In genomic region chr4:85474356-85474755, GRCh38 we compare ENCODE assay signal across 10 cellular contexts. TPM values are rescaled to one million over a fixed set of nuclear protein-coding genes. Genes with fewer than 3 reads are reported as not detected.
DNase-seq lines count a peak whose midpoint lies in the region; ATAC-seq and TF ChIP-seq lines count a peak whose summit lies in the region.
"Had no signal": no experiment of that assay in that cellular context is flagged by ENCODE, and none has a peak within 500 bp of the region (broad histone marks: within the 10 kb centered on the region; RNA-seq: fewer than 3 reads in every experiment).

No MANE protein-coding gene starts in this region.

- H3K4me1 Mint-ChIP-seq in natural killer cell (no peaks in the 10 kb centered on the region), osteocyte (ENCODE audit: unreplicated experiment) (peaks cover 8% of the 10 kb centered on the region)

- BruUV-seq in mammary epithelial cell (replicated peaks; lab: Mats Ljungman, UMichigan): no TSS peak

- H2AFZ ChIP-seq in KMS-11 (ENCODE audit: low read depth) (peak overlapping the region; percentile 91), mammary epithelial cell (ENCODE audit: low read depth, low read length) (peak overlapping the region; percentile 90)

- TF ChIP-seq CTCF in KMS-11 (conservative IDR thresholded peaks at IDR 0.05; ENCODE audit: low read depth, low read length) (no peak; the same call in 1 of the 2 replicates), mammary epithelial cell (conservative IDR thresholded peaks at IDR 0.05 in 1 of 2, IDR thresholded peaks at IDR 0.05 in 1 of 2; ENCODE audit: extremely low read depth in 1 of 2, insufficient read depth in 1 of 2, low read depth in 1 of 2, low read length in 2 of 2) (no peak), tibial artery (IDR thresholded peaks at IDR 0.05) (no peak), natural killer cell (IDR thresholded peaks at IDR 0.05) (no peak), osteocyte (IDR thresholded peaks at IDR 0.05) (no peak)

- H3K27me3 ChIP-seq in KMS-11 (ENCODE audit: insufficient read depth, low read depth) (no peaks in the 10 kb centered on the region), mammary epithelial cell (ENCODE audit: insufficient read depth, low read length) (no peaks in the 10 kb centered on the region), tibial artery (peaks cover 0 to 12% of the 10 kb centered on the region in 2 donors)
- H3K27me3 ChIP-seq: foreskin keratinocyte had no signal

- in situ Hi-C loops in mammary epithelial cell (cut with MboI; ENCODE audit: low sequenced_read_pairs in 2 of 2): no loop called here

- intact Hi-C loops in mammary epithelial cell (cut with micrococcal nuclease): no loop called here
- intact Hi-C loops in tibial artery (cut with DNase I; ENCODE audit: low total_unique reads): no loop called here
- intact Hi-C loops in natural killer cell (cut with micrococcal nuclease): no loop called here

- peaks cover 18% of the 10 kb centered on the region for H3K4me1 ChIP-seq in KMS-11 (ENCODE audit: low read depth, poor library complexity, severe bottlenecking)
- H3K4me1 ChIP-seq in mammary epithelial cell (ENCODE audit: insufficient read depth, low read length): no peaks in the 10 kb centered on the region
- H3K4me1 ChIP-seq in mesodermal cell (ENCODE audit: control insufficient read depth, insufficient read depth, low read length, poor library complexity, severe bottlenecking): peaks cover 16% of the 10 kb centered on the region
- H3K4me1 ChIP-seq in tibial artery: peaks cover 0 to 4% (median 3%) of the 10 kb centered on the region in 4 donors
- H3K4me1 ChIP-seq: HAP-1 had no signal

- dilution Hi-C loops in mammary epithelial cell (cut with HindIII; ENCODE audit: low sequenced_read_pairs): no loop called here

- H4K20me1 ChIP-seq in KMS-11 (ENCODE audit: insufficient read depth) (no peaks in the 10 kb centered on the region), mammary epithelial cell (ENCODE audit: insufficient read depth, low read length) (no peaks in the 10 kb centered on the region)

- H3K27ac ChIP-seq in KMS-11: peak overlapping the region; percentile 68
- H3K27ac ChIP-seq in mammary epithelial cell (ENCODE audit: insufficient read depth, low read depth, low read length): no peak overlapping the region
- peak overlapping the region; percentile 98 for H3K27ac ChIP-seq in mesodermal cell (ENCODE audit: low read depth, low read length, severe bottlenecking)
- H3K27ac ChIP-seq in tibial artery: no peak overlapping the region

- H3K36me3 ChIP-seq in KMS-11 (ENCODE audit: insufficient read depth) (no peaks in the 10 kb centered on the region), mammary epithelial cell (ENCODE audit: insufficient read depth, low read length) (no peaks in the 10 kb centered on the region), mesodermal cell (ENCODE audit: control insufficient read depth, insufficient read depth, low read length) (no peaks in the 10 kb centered on the region), tibial artery (no peaks in the 10 kb centered on the region)
- H3K36me3 ChIP-seq: HAP-1 had no signal

- peak overlapping the region; percentile 55 for H3K4me3 ChIP-seq in KMS-11 (IDR thresholded peaks at IDR 0.05; ENCODE audit: insufficient read depth, low read depth, low read length)
- no peak overlapping the region for H3K4me3 ChIP-seq in mammary epithelial cell (replicated peaks in 1 of 3; ENCODE audit: insufficient read depth in 1 of 3, low read depth in 2 of 3, low read length in 3 of 3)
- no peak overlapping the region for H3K4me3 ChIP-seq in mesodermal cell (ENCODE audit: extremely low read depth, insufficient read depth, low read length, poor library complexity, severe bottlenecking)
- peak overlapping the region; percentile 46 to 53 for H3K4me3 ChIP-seq in tibial artery

- H3K9me3 Mint-ChIP-seq in natural killer cell (peaks cover 0 to 3% of the 10 kb centered on the region in 2 donors), osteocyte (ENCODE audit: unreplicated experiment) (no peaks in the 10 kb centered on the region)

- CTCF ChIA-PET in mammary epithelial cell (lab: Charles Lee; ENCODE audit: low non-redundant PET): no interaction called here

- no peaks in the 10 kb centered on the region for H3K36me3 Mint-ChIP-seq in natural killer cell
- no peaks in the 10 kb centered on the region for H3K36me3 Mint-ChIP-seq in osteocyte (ENCODE audit: unreplicated experiment)
- H3K36me3 Mint-ChIP-seq: activated CD8-positive, alpha-beta memory T cell treated with anti-CD3 and anti-CD28 coated beads, Interleukin-2, amount 10 ng/mL, durations not matched to agents 7 days and 5 days had no signal

- H3K79me2 ChIP-seq in KMS-11 (ENCODE audit: insufficient read depth, low read depth) (no peaks in the 10 kb centered on the region), mammary epithelial cell (ENCODE audit: insufficient read depth, low read length) (no peaks in the 10 kb centered on the region)

- H3K9me3 ChIP-seq in mammary epithelial cell (replicated peaks; ENCODE audit: insufficient read depth, low read length) (no peaks in the 10 kb centered on the region), mesodermal cell (ENCODE audit: control insufficient read depth, low read length) (no peaks in the 10 kb centered on the region), tibial artery (no peaks in the 10 kb centered on the region)
- H3K9me3 ChIP-seq: HAP-1 had no signal

- ATAC-seq in HG03457 (IDR thresholded peaks at IDR 0.05; ENCODE audit: unreplicated experiment) (no peak), natural killer cell (no peak)

- H3K27ac Mint-ChIP-seq in natural killer cell: no peak overlapping the region
- H3K27ac Mint-ChIP-seq in osteocyte (ENCODE audit: unreplicated experiment): no peak overlapping the region
- H3K27ac Mint-ChIP-seq: activated CD8-positive, alpha-beta memory T cell treated with anti-CD3 and anti-CD28 coated beads, Interleukin-2, amount 10 ng/mL, durations not matched to agents 7 days and 5 days had no signal

- no peak overlapping the region for H3K4me3 Mint-ChIP-seq in natural killer cell
- no peak overlapping the region for H3K4me3 Mint-ChIP-seq in osteocyte (ENCODE audit: unreplicated experiment)
- H3K4me3 Mint-ChIP-seq: activated CD8-positive, alpha-beta memory T cell treated with anti-CD3 and anti-CD28 coated beads, Interleukin-2, amount 10 ng/mL, durations not matched to agents 7 days and 5 days had no signal

- H3K9ac ChIP-seq in KMS-11: peak overlapping the region; percentile 11; the same call in 1 of the 2 replicates
- H3K9ac ChIP-seq in mammary epithelial cell (ENCODE audit: insufficient read depth, low read length): no peak overlapping the region

- 63% methylated on average over 4 of the region's 4 CpGs for WGBS in mammary epithelial cell (ENCODE audit: low coverage, missing lambda C conversion rate)
- 97 to 100% methylated on average over 1 to 4 of the region's 4 CpGs for WGBS in mesodermal cell (ENCODE audit: insufficient coverage in 2 of 2), 2 experiments

- peak overlapping the region; percentile 85 for H3K4me2 ChIP-seq in KMS-11
- peak overlapping the region; percentile 84 for H3K4me2 ChIP-seq in mammary epithelial cell (ENCODE audit: insufficient read depth, low read depth, low read length)

- H3K27me3 Mint-ChIP-seq in natural killer cell (ENCODE audit: low read depth in 2 of 2): peaks cover 0 to 8% of the 10 kb centered on the region in 2 donors
- peaks cover 58% of the 10 kb centered on the region for H3K27me3 Mint-ChIP-seq in osteocyte (ENCODE audit: unreplicated experiment)

- DNase-seq in mammary epithelial cell: no peak
- no peak for DNase-seq in tibial artery
- DNase-seq in natural killer cell: no peak
- DNase-seq in osteocyte (ENCODE audit: extremely low spot score, unreplicated experiment): no peak
- DNase-seq: activated CD8-positive, alpha-beta memory T cell treated with anti-CD3 and anti-CD28 coated beads, Interleukin-2, amount 10 ng/mL, durations not matched to agents 7 days and 5 days had no signal

RNA-seq across cellular contexts. Expression of gene ARHGAP24, which starts 0.6 kb away (rescaled TPM):
- 1 to 10 TPM; 1.0 to 7.3 TPM for total RNA-seq in mammary epithelial cell
- 2.0 TPM for polyA plus RNA-seq in mammary epithelial cell
- 4.2 TPM for polyA minus RNA-seq in mammary epithelial cell
- 6.4 TPM for polyA plus RNA-seq in mesodermal cell (2013, experiment 1 of 2)
- 5.3 TPM for polyA plus RNA-seq in mesodermal cell (2013, experiment 2 of 2)
- 1 to 10 TPM; 1.7 to 3.6 (median 1.7) TPM for total RNA-seq in natural killer cell
- 29.3 and 29.6 TPM in 2 replicates for total RNA-seq in osteocyte
- total RNA-seq: activated CD8-positive, alpha-beta memory T cell treated with anti-CD3 and anti-CD28 coated beads, Interleukin-2, amount 10 ng/mL, durations not matched to agents 7 days and 5 days had no signal

Comparison
In these comparisons a context has a peak if more than half of its experiments do, and no peak if none do; other contexts are left out.
1. H3K27ac ChIP-seq: peak in KMS-11 (single experiment) and mesodermal cell (single experiment); none in mammary epithelial cell (single experiment) and tibial artery (0 of 2).
2. H3K4me3 ChIP-seq: peak in KMS-11 (single experiment) and tibial artery (2 of 2); none in mammary epithelial cell (0 of 3) and mesodermal cell (single experiment).